Comparison of ENCODE assay signal across 35 cellular contexts in genomic region chr10:85408388-85408787, GRCh38.
"Had no signal": no experiment of that assay in that cellular context is flagged by ENCODE, and none has a peak within 500 bp of the region (broad histone marks: within the 10 kb centered on the region; RNA-seq: fewer than 3 reads in every experiment).

No MANE protein-coding gene starts in this region.

- H3K9me3 ChIP-seq: MG63 had no signal

- H3K27me3 ChIP-seq: MG63 had no signal

- DNase-seq: Karpas-422, Kasumi-1, MG63, MM.1S, MV-4-11, NCI-H1048, NCI-H1092, NCI-H1092 treated with DMSO at 0.1 percent for 48 hours, NCI-H1105, NCI-H1105 treated with DMSO at 0.1 percent for 48 hours, NCI-H1417, NCI-H1417 treated with DMSO at 0.1 percent for 48 hours, NCI-H1436, NCI-H1436 treated with DMSO at 0.1 percent for 48 hours, NCI-H146, NCI-H1694, NCI-H1694 treated with DMSO at 0.1 percent for 48 hours, NCI-H187, NCI-H187 treated with DMSO at 0.1 percent for 48 hours, NCI-H1930, NCI-H2029, NCI-H2029 treated with DMSO at 0.1 percent for 48 hours, NCI-H2081, NCI-H2081 treated with DMSO at 0.1 percent for 48 hours, NCI-H2107, NCI-H2171, NCI-H2171 treated with DMSO at 0.1 percent for 48 hours, NCI-H2227 treated with DMSO at 0.1 percent for 48 hours, NCI-H226, NCI-H345, NCI-H446, NCI-H446 treated with DMSO at 0.1 percent for 48 hours, NCI-H510A, NCI-H510A treated with DMSO at 0.1 percent for 48 hours had no signal

- H3K36me3 ChIP-seq: MG63 had no signal

- H3K4me3 ChIP-seq: MG63 had no signal

- H3K27ac ChIP-seq: KMS-11 had no signal
